8 cellular contexts compared by ENCODE assay signal in genomic region chr16:85086347-85087291, GRCh38. TPM values are rescaled to one million over a fixed set of nuclear protein-coding genes. Genes with fewer than 3 reads are reported as not detected.
DNase-seq lines count a peak whose midpoint lies in the region; ATAC-seq and TF ChIP-seq lines count a peak whose summit lies in the region.

No MANE protein-coding gene starts in this region.

- POLR2A ChIA-PET in T-cell (lab: Charles Lee), result interaction anchor here in 1 of 2 donors (1.2 kb wide), 1 partner anchor 76 kb away, joined by 4 read pairs; no protein-coding TSS in a partner anchor

- no peak overlapping the region for H3K27ac ChIP-seq in hepatocyte

- no peaks in the 10 kb centered on the region for H3K36me3 Mint-ChIP-seq in T-cell

- no peaks in the 10 kb centered on the region for H4K20me1 ChIP-seq in hepatocyte (ENCODE audit: insufficient read depth, poor library complexity, severe bottlenecking)

- no peak overlapping the region for H3K27ac Mint-ChIP-seq in T-cell

- H3K9me2 ChIP-seq in hepatocyte (replicated peaks; ENCODE audit: insufficient read depth), result no peaks in the 10 kb centered on the region

- 86% methylated on average over 35 of the region's 37 CpGs for WGBS in hepatocyte (ENCODE audit: low lambda C conversion rate, missing lambda C conversion rate)

- no peaks in the 10 kb centered on the region for H3K9me3 Mint-ChIP-seq in T-cell

- no peaks in the 10 kb centered on the region for H3K27me3 Mint-ChIP-seq in T-cell

- CTCF ChIA-PET in T-cell (lab: Charles Lee), result interaction anchor here (0.5 to 1.8 kb wide), 13 partner anchors 10 to 334 kb away, joined by 3 to 16 read pairs (median 5); partner anchors contain the start of genes KIAA0513 (in 1 of the 2) and ZDHHC7 (in 1 of the 2)

- peak; percentile 60 for TF ChIP-seq CTCF in hepatocyte (IDR thresholded peaks at IDR 0.05; ENCODE audit: poor library complexity)

- no peaks in the 10 kb centered on the region for H3K9me3 ChIP-seq in hepatocyte (ENCODE audit: low read depth)

- H3K36me3 ChIP-seq in hepatocyte (replicated peaks; ENCODE audit: insufficient read depth, low read depth), result no peaks in the 10 kb centered on the region

- peak; percentile 77 to 81 (median 79) for ATAC-seq in T-cell (replicated peaks in 1 of 4)

- H3K4me1 Mint-ChIP-seq in T-cell, result peaks cover 25 to 35% (median 32%) of the 10 kb centered on the region in 3 donors

- H3K4me2 ChIP-seq in hepatocyte, result no peak overlapping the region

- H3K4me1 ChIP-seq in hepatocyte (ENCODE audit: insufficient read depth), result peaks cover 33% of the 10 kb centered on the region

- no peak overlapping the region for H3K4me3 Mint-ChIP-seq in T-cell

- H2AFZ ChIP-seq in hepatocyte, result no peak overlapping the region

- no peak overlapping the region for H3K4me3 ChIP-seq in hepatocyte

- DNase-seq in SIG-M5 treated with dmso at 0.1 percent for 504 hours (lab: John Stamatoyannopoulos, UW; ENCODE audit: unreplicated experiment) (peak; percentile 50), SIG-M5 (lab: John Stamatoyannopoulos, UW) (no peak), Kasumi-1 (lab: John Stamatoyannopoulos, UW) (peak; percentile 64 to 67), T-cell (peak; percentile 49 to 82 (median 72)), amniotic epithelial cell (ENCODE audit: low read depth) (peak; percentile 43), hepatocyte (ENCODE audit: low spot score) (peak; percentile 67), NCI-H128 (lab: John Stamatoyannopoulos, UW; ENCODE audit: unreplicated experiment) (no peak)
- peak; percentile 52 to 68 for DNase-seq in stimulated activated CD4-positive, alpha-beta T cell treated with anti-CD3 and anti-CD28 coated beads, Interleukin-12 subunit alpha, Interleukin-12 subunit beta, amount 100 ng/mL, for 24 hours (ENCODE audit: low read depth in 2 of 2)

- no peaks in the 10 kb centered on the region for H3K27me3 ChIP-seq in hepatocyte

- no peaks in the 10 kb centered on the region for H3K79me2 ChIP-seq in hepatocyte

RNA-seq across cellular contexts. Expression of gene CIBAR2, which starts 25.7 kb away (rescaled TPM):
- total RNA-seq in T-cell, result not detected
- 0.13 TPM in 1 of 2 replicates, not detected in the other for total RNA-seq in hepatocyte
- polyA plus RNA-seq in hepatocyte, result not detected in 2 replicates

RNA-seq across cellular contexts. Expression of gene KIAA0513, which starts 59.0 kb away (rescaled TPM):
- total RNA-seq in T-cell, result 10 to 100 TPM in 4 of 5 donors, 1 to 10 TPM in 1; 9.2 to 19.7 (median 17.2) TPM
- 6.9 and 14.9 TPM in 2 replicates for total RNA-seq in hepatocyte
- 8.1 and 10.1 TPM in 2 replicates for polyA plus RNA-seq in hepatocyte

Comparison
In these comparisons a context has a peak if more than half of its experiments do, and no peak if none do; other contexts are left out.
1. DNase-seq: peak in SIG-M5 treated with dmso at 0.1 percent for 504 hours (single experiment), Kasumi-1 (2 of 2), T-cell (34 of 34), amniotic epithelial cell (single experiment), hepatocyte (single experiment) and stimulated activated CD4-positive, alpha-beta T cell treated with anti-CD3 and anti-CD28 coated beads, Interleukin-12 subunit alpha, Interleukin-12 subunit beta, amount 100 ng/mL, for 24 hours (2 of 2); none in SIG-M5 (single experiment) and NCI-H128 (single experiment).